12 cellular contexts compared by ENCODE assay signal in genomic region chr11:73340164-73340563, GRCh38. TPM values are rescaled to one million over a fixed set of nuclear protein-coding genes. Genes with fewer than 3 reads are reported as not detected.
"Had no signal": no experiment of that assay in that cellular context is flagged by ENCODE, and none has a peak within 500 bp of the region (broad histone marks: within the 10 kb centered on the region; RNA-seq: fewer than 3 reads in every experiment).

No MANE protein-coding gene starts in this region.

- H3K4me1 ChIP-seq: foreskin keratinocyte had no signal

- H3K27me3 ChIP-seq: left lung, ovary, uterus had no signal

- H3K36me3 ChIP-seq: ovary, uterus had no signal

- H3K4me3 ChIP-seq: left lung, ovary, skin epidermis, uterus had no signal

- ATAC-seq: activated CD8-positive, alpha-beta T cell treated with anti-CD3 and anti-CD28 coated beads, Interleukin-2, amount 10 ng/mL, durations not matched to agents 7 days and 5 days; foreskin keratinocyte; left lung had no signal

- H3K27ac ChIP-seq: foreskin keratinocyte, left lung, ovary, skin epidermis, uterus had no signal

- H3K9me3 ChIP-seq: left lung, ovary, uterus had no signal

- DNase-seq: activated CD8-positive, alpha-beta memory T cell treated with anti-CD3 and anti-CD28 coated beads, Interleukin-2, amount 50 U/mL, for 48 hours; activated CD8-positive, alpha-beta T cell treated with anti-CD3 and anti-CD28 coated beads, Interleukin-2, amount 10 ng/mL, durations not matched to agents 7 days and 5 days; activated naive CD8-positive, alpha-beta T cell treated with anti-CD3 and anti-CD28 coated beads, Interleukin-2, amount 10 ng/mL, durations not matched to agents 7 days and 5 days; aorta; foreskin keratinocyte; head of caudate nucleus; islet precursor cell; left lung; ovary; T-helper 9 cell; uterus had no signal

RNA-seq across cellular contexts. Expression of gene ARHGEF17, which starts 32.1 kb away (rescaled TPM):
- total RNA-seq: activated naive CD8-positive, alpha-beta T cell treated with anti-CD3 and anti-CD28 coated beads, Interleukin-2, amount 10 ng/mL, durations not matched to agents 7 days and 5 days had no signal
